ENCODE assay signal across 25 cellular contexts in the genomic region with DNA sequence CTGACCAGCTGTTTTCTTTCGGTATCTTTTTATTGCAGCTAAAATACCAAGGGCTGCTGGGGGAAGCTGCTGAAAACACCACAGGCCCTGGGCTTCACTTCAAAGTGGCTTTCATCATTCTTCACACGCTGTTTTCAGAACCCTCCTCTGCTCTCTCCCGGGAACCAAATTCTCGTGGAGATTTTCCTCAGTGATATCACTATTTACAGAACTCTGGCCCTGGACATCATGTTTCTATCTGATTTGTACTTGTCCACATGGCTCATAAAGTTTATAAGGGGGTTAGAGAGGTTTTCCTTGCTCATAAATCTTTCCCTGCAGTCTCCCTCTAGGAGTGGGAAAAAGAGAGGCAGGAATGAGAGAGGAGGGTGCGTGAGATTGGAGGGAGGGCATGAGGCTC.
DNase-seq lines count a peak whose midpoint lies in the region; ATAC-seq, FAIRE-seq and TF ChIP-seq lines count a peak whose summit lies in the region.
"Had no signal": no experiment of that assay in that cellular context is flagged by ENCODE, and none has a peak within 500 bp of the region (broad histone marks: within the 10 kb centered on the region; RNA-seq: fewer than 3 reads in every experiment).

No MANE protein-coding gene starts in this region.

- peak overlapping the region; percentile 97 for H3K27ac Mint-ChIP-seq in nephron progenitor cell
- no peak overlapping the region for H3K27ac Mint-ChIP-seq in stimulated activated naive CD8-positive, alpha-beta T cell treated with anti-CD3 and anti-CD28 coated beads, Interleukin-15, amount 100 ng/mL, for 72 hours
- H3K27ac Mint-ChIP-seq: activated CD8-positive, alpha-beta T cell treated with anti-CD3 and anti-CD28 coated beads for 36 hours; T-cell had no signal

- TF ChIP-seq CTCF in hepatocyte (IDR thresholded peaks at IDR 0.05; ENCODE audit: poor library complexity) (no peak), nephron progenitor cell (IDR thresholded peaks at IDR 0.05) (no peak), transverse colon (IDR thresholded peaks at IDR 0.05) (no peak)

- no peak for TF ChIP-seq POLR2A in transverse colon (IDR thresholded peaks at IDR 0.05)

- H3K4me1 Mint-ChIP-seq in nephron progenitor cell, result peaks cover 78% of the 10 kb centered on the region
- no peaks in the 10 kb centered on the region for H3K4me1 Mint-ChIP-seq in stimulated activated naive CD8-positive, alpha-beta T cell treated with anti-CD3 and anti-CD28 coated beads, Interleukin-15, amount 100 ng/mL, for 72 hours
- H3K4me1 Mint-ChIP-seq: CD14-positive monocyte, T-cell had no signal

- ATAC-seq in GM19324 (IDR thresholded peaks at IDR 0.05; ENCODE audit: low FRiP score, unreplicated experiment), result no peak
- ATAC-seq in stimulated activated naive CD8-positive, alpha-beta T cell treated with anti-CD3 and anti-CD28 coated beads, Interleukin-15, amount 100 ng/mL, for 72 hours, result no peak
- ATAC-seq: activated CD8-positive, alpha-beta T cell treated with anti-CD3 and anti-CD28 coated beads for 36 hours; Panc1; stimulated activated naive CD8-positive, alpha-beta T cell treated with anti-CD3 and anti-CD28 coated beads, Interleukin-15, Interleukin-2, amounts not matched to agents 100 U/mL and 50 U/mL, for 24 hours; T-cell had no signal

- no peak overlapping the region for H2AFZ ChIP-seq in hepatocyte

- peaks cover 4% of the 10 kb centered on the region for H3K27me3 Mint-ChIP-seq in nephron progenitor cell (ENCODE audit: low read depth, poor library complexity)
- peaks cover 26% of the 10 kb centered on the region for H3K27me3 Mint-ChIP-seq in stimulated activated naive CD8-positive, alpha-beta T cell treated with anti-CD3 and anti-CD28 coated beads, Interleukin-15, amount 100 ng/mL, for 72 hours

- H3K4me3 ChIP-seq in hepatocyte (no peak overlapping the region), transverse colon (no peak overlapping the region)
- H3K4me3 ChIP-seq: gastrocnemius medialis, SJCRH30, thyroid gland had no signal

- no peaks in the 10 kb centered on the region for H3K27me3 ChIP-seq in hepatocyte
- H3K27me3 ChIP-seq in transverse colon, result no peaks in the 10 kb centered on the region
- H3K27me3 ChIP-seq: gastrocnemius medialis, SJCRH30, thyroid gland had no signal

- FAIRE-seq in TTC549 (lab: Jason Lieb, UNC), result peak; percentile 53
- FAIRE-seq: colon had no signal

- H4K20me1 ChIP-seq in hepatocyte (ENCODE audit: insufficient read depth, poor library complexity, severe bottlenecking), result no peaks in the 10 kb centered on the region

- H3K9me2 ChIP-seq in hepatocyte (replicated peaks; ENCODE audit: insufficient read depth), result no peaks in the 10 kb centered on the region

- no peaks in the 10 kb centered on the region for H3K79me2 ChIP-seq in hepatocyte

- no peaks in the 10 kb centered on the region for H3K36me3 ChIP-seq in hepatocyte (replicated peaks; ENCODE audit: insufficient read depth, low read depth)
- H3K36me3 ChIP-seq in transverse colon, result no peaks in the 10 kb centered on the region
- H3K36me3 ChIP-seq: gastrocnemius medialis, SJCRH30, thyroid gland had no signal

- TF ChIP-seq EP300 in transverse colon (IDR thresholded peaks at IDR 0.05; ENCODE audit: low read depth), result no peak

- H3K4me1 ChIP-seq in hepatocyte (ENCODE audit: insufficient read depth) (peaks cover 4% of the 10 kb centered on the region), transverse colon (no peaks in the 10 kb centered on the region)
- H3K4me1 ChIP-seq: gastrocnemius medialis, SJCRH30, thyroid gland had no signal

- in situ Hi-C loops in transverse colon (cut with MboI; ENCODE audit: low pct_ligation_motif_present in 1 of 4, low pct_unique_long_range_greater_than_20kb in 1 of 4, low sequenced_read_pairs in 3 of 4), result loop anchor here in 1 of 4 donors (25.0 kb wide), 1 partner anchor 432 kb away; no protein-coding TSS in a partner anchor

- no peak overlapping the region for H3K27ac ChIP-seq in hepatocyte
- H3K27ac ChIP-seq in transverse colon, result peak overlapping the region; percentile 36 to 79 (median 52)
- H3K27ac ChIP-seq: gastrocnemius medialis, SJCRH30, thyroid gland had no signal

- H3K9me3 ChIP-seq in hepatocyte (ENCODE audit: low read depth), result no peaks in the 10 kb centered on the region
- no peaks in the 10 kb centered on the region for H3K9me3 ChIP-seq in transverse colon
- H3K9me3 ChIP-seq: gastrocnemius medialis, SJCRH30, thyroid gland had no signal

- no peaks in the 10 kb centered on the region for H3K9me3 Mint-ChIP-seq in nephron progenitor cell
- H3K9me3 Mint-ChIP-seq in stimulated activated naive CD8-positive, alpha-beta T cell treated with anti-CD3 and anti-CD28 coated beads, Interleukin-15, amount 100 ng/mL, for 72 hours, result no peaks in the 10 kb centered on the region
- H3K9me3 Mint-ChIP-seq: activated CD8-positive, alpha-beta T cell treated with anti-CD3 and anti-CD28 coated beads for 36 hours; T-cell had no signal

- intact Hi-C loops in transverse colon (cut with DNase I; ENCODE audit: low total_unique reads), result no loop called here

- peak; percentile 43 for DNase-seq in hepatocyte (ENCODE audit: low spot score)
- DNase-seq in nephron progenitor cell, result no peak
- DNase-seq in transverse colon, result no peak
- no peak for DNase-seq in activated effector memory CD4-positive, alpha-beta T cell treated with Interleukin-2 at 50 U/mL for 16 hours
- no peak for DNase-seq in stimulated activated naive CD8-positive, alpha-beta T cell treated with anti-CD3 and anti-CD28 coated beads, Interleukin-15, amount 100 ng/mL, for 72 hours
- DNase-seq: activated CD4-positive, alpha-beta T cell treated with anti-CD3 and anti-CD28 coated beads for 1 hour; activated CD8-positive, alpha-beta T cell treated with anti-CD3 and anti-CD28 coated beads for 36 hours; activated gamma-delta T cell; effector CD8-positive, alpha-beta T cell; gastrocnemius medialis; hypothalamus; NCI-H1694; NCI-H2171 treated with DMSO at 0.1 percent for 48 hours; NCI-H524 treated with DMSO at 0.1 percent for 48 hours; occipital lobe; retina; SJCRH30; stimulated activated naive CD8-positive, alpha-beta T cell treated with anti-CD3 and anti-CD28 coated beads, Interleukin-15, Interleukin-2, amounts not matched to agents 100 U/mL and 50 U/mL, for 24 hours; T-cell; thyroid gland had no signal

- peak overlapping the region; percentile 17 for H3K4me3 Mint-ChIP-seq in nephron progenitor cell
- H3K4me3 Mint-ChIP-seq in stimulated activated naive CD8-positive, alpha-beta T cell treated with anti-CD3 and anti-CD28 coated beads, Interleukin-15, amount 100 ng/mL, for 72 hours, result no peak overlapping the region
- H3K4me3 Mint-ChIP-seq: activated CD8-positive, alpha-beta T cell treated with anti-CD3 and anti-CD28 coated beads for 36 hours; CD14-positive monocyte; T-cell had no signal

- no peak overlapping the region for H3K4me2 ChIP-seq in hepatocyte

- WGBS in hepatocyte (ENCODE audit: low lambda C conversion rate, missing lambda C conversion rate), result 21% methylated on average over 5 of the region's 5 CpGs
- WGBS in transverse colon (ENCODE audit: low coverage in 1 of 2), 2 donors, result 35 to 47% methylated on average over 5 of the region's 5 CpGs

- H3K36me3 Mint-ChIP-seq in nephron progenitor cell (ENCODE audit: low read depth), result no peaks in the 10 kb centered on the region
- H3K36me3 Mint-ChIP-seq: CD14-positive monocyte, T-cell had no signal
